In genomic region chr17:76219670-76220383, GRCh38 we compare ENCODE assay signal across 16 cellular contexts. TPM values are rescaled to one million over a fixed set of nuclear protein-coding genes. Genes with fewer than 3 reads are reported as not detected.
DNase-seq lines count a peak whose midpoint lies in the region; ATAC-seq lines count a peak whose summit lies in the region.
"Had no signal": no experiment of that assay in that cellular context is flagged by ENCODE, and none has a peak within 500 bp of the region (broad histone marks: within the 10 kb centered on the region; RNA-seq: fewer than 3 reads in every experiment).

No MANE protein-coding gene starts in this region.

- H3K4me1 Mint-ChIP-seq in activated CD8-positive, alpha-beta memory T cell treated with anti-CD3 and anti-CD28 coated beads, Interleukin-2, amount 10 ng/mL, durations not matched to agents 7 days and 5 days: peaks cover 36% of the 10 kb centered on the region
- peaks cover 27% of the 10 kb centered on the region for H3K4me1 Mint-ChIP-seq in stimulated activated naive CD8-positive, alpha-beta T cell treated with anti-CD3 and anti-CD28 coated beads, Interleukin-15, amount 100 ng/mL, for 72 hours
- H3K4me1 Mint-ChIP-seq in activated naive CD8-positive, alpha-beta T cell treated with anti-CD3 and anti-CD28 coated beads, Interleukin-2, amount 50 U/mL, for 24 hours: peaks cover 28% of the 10 kb centered on the region
- peaks cover 16% of the 10 kb centered on the region for H3K4me1 Mint-ChIP-seq in stimulated activated effector memory CD8-positive, alpha-beta T cell treated with anti-CD3 and anti-CD28 coated beads, Interleukin-12 subunit alpha, Interleukin-12 subunit beta, amount 100 ng/mL, for 72 hours

- H3K4me3 Mint-ChIP-seq in activated CD8-positive, alpha-beta memory T cell treated with anti-CD3 and anti-CD28 coated beads, Interleukin-2, amount 10 ng/mL, durations not matched to agents 7 days and 5 days: no peak overlapping the region
- peak overlapping the region in 1 of 2 donors; percentile 50 for H3K4me3 Mint-ChIP-seq in stimulated activated naive CD8-positive, alpha-beta T cell treated with anti-CD3 and anti-CD28 coated beads, Interleukin-15, amount 100 ng/mL, for 72 hours
- H3K4me3 Mint-ChIP-seq in activated naive CD8-positive, alpha-beta T cell treated with anti-CD3 and anti-CD28 coated beads, Interleukin-2, amount 50 U/mL, for 24 hours: peak overlapping the region; percentile 33
- H3K4me3 Mint-ChIP-seq in stimulated activated effector memory CD8-positive, alpha-beta T cell treated with anti-CD3 and anti-CD28 coated beads, Interleukin-12 subunit alpha, Interleukin-12 subunit beta, amount 100 ng/mL, for 72 hours: no peak overlapping the region
- H3K4me3 Mint-ChIP-seq: CD4-positive, CD25-positive, alpha-beta regulatory T cell had no signal

- CTCF ChIA-PET in activated CD8-positive, alpha-beta memory T cell treated with anti-CD3 and anti-CD28 coated beads, Interleukin-2, amount 10 ng/mL, durations not matched to agents 7 days and 5 days (lab: Charles Lee): interaction anchor here (0.5 to 1.0 kb wide), 3 partner anchors 9 to 312 kb away, joined by 3 read pairs; no protein-coding TSS in a partner anchor

- H3K27ac Mint-ChIP-seq in activated CD8-positive, alpha-beta memory T cell treated with anti-CD3 and anti-CD28 coated beads, Interleukin-2, amount 10 ng/mL, durations not matched to agents 7 days and 5 days: peak overlapping the region; percentile 24
- H3K27ac Mint-ChIP-seq in stimulated activated naive CD8-positive, alpha-beta T cell treated with anti-CD3 and anti-CD28 coated beads, Interleukin-15, amount 100 ng/mL, for 72 hours: peak overlapping the region in 1 of 2 donors; percentile 55
- no peak overlapping the region for H3K27ac Mint-ChIP-seq in activated naive CD8-positive, alpha-beta T cell treated with anti-CD3 and anti-CD28 coated beads, Interleukin-2, amount 50 U/mL, for 24 hours
- H3K27ac Mint-ChIP-seq in stimulated activated effector memory CD8-positive, alpha-beta T cell treated with anti-CD3 and anti-CD28 coated beads, Interleukin-12 subunit alpha, Interleukin-12 subunit beta, amount 100 ng/mL, for 72 hours: peak overlapping the region; percentile 60

- no peaks in the 10 kb centered on the region for H3K9me3 Mint-ChIP-seq in activated CD8-positive, alpha-beta memory T cell treated with anti-CD3 and anti-CD28 coated beads, Interleukin-2, amount 10 ng/mL, durations not matched to agents 7 days and 5 days (ENCODE audit: low read depth)
- peaks cover 0 to 4% of the 10 kb centered on the region in 2 donors for H3K9me3 Mint-ChIP-seq in stimulated activated naive CD8-positive, alpha-beta T cell treated with anti-CD3 and anti-CD28 coated beads, Interleukin-15, amount 100 ng/mL, for 72 hours
- no peaks in the 10 kb centered on the region for H3K9me3 Mint-ChIP-seq in activated naive CD8-positive, alpha-beta T cell treated with anti-CD3 and anti-CD28 coated beads, Interleukin-2, amount 50 U/mL, for 24 hours
- H3K9me3 Mint-ChIP-seq in stimulated activated effector memory CD8-positive, alpha-beta T cell treated with anti-CD3 and anti-CD28 coated beads, Interleukin-12 subunit alpha, Interleukin-12 subunit beta, amount 100 ng/mL, for 72 hours: no peaks in the 10 kb centered on the region

- DNase-seq in activated CD8-positive, alpha-beta memory T cell treated with anti-CD3 and anti-CD28 coated beads, Interleukin-2, amount 10 ng/mL, durations not matched to agents 7 days and 5 days: no peak
- DNase-seq in activated CD8-positive, alpha-beta memory T cell treated with anti-CD3 and anti-CD28 coated beads, Interleukin-2, amount 50 U/mL, for 48 hours: no peak
- no peak for DNase-seq in stimulated activated naive CD8-positive, alpha-beta T cell treated with anti-CD3 and anti-CD28 coated beads, Interleukin-15, amount 100 ng/mL, for 72 hours
- DNase-seq in stimulated activated naive CD8-positive, alpha-beta T cell treated with anti-CD3 and anti-CD28 coated beads, Interleukin-15, Interleukin-2, amounts not matched to agents 100 U/mL and 50 U/mL, for 24 hours: no peak
- DNase-seq in activated naive CD8-positive, alpha-beta T cell treated with anti-CD3 and anti-CD28 coated beads, Interleukin-2, amount 50 U/mL, for 24 hours: no peak
- no peak for DNase-seq in stimulated activated effector memory CD8-positive, alpha-beta T cell treated with anti-CD3 and anti-CD28 coated beads, Interleukin-12 subunit alpha, Interleukin-12 subunit beta, amount 100 ng/mL, for 72 hours (ENCODE audit: low spot score in 2 of 2)
- DNase-seq in cortex of kidney (lab: John Stamatoyannopoulos, UW): no peak
- DNase-seq: CD4-positive, CD25-positive, alpha-beta regulatory T cell; DMS79; GM23248; NCI-H1436 treated with DMSO at 0.1 percent for 48 hours; NCI-H2107; NCI-H69; PC-9 had no signal

- H3K36me3 Mint-ChIP-seq in activated CD8-positive, alpha-beta memory T cell treated with anti-CD3 and anti-CD28 coated beads, Interleukin-2, amount 10 ng/mL, durations not matched to agents 7 days and 5 days: peaks cover 36% of the 10 kb centered on the region
- peaks cover 6% of the 10 kb centered on the region for H3K36me3 Mint-ChIP-seq in activated naive CD8-positive, alpha-beta T cell treated with anti-CD3 and anti-CD28 coated beads, Interleukin-2, amount 50 U/mL, for 24 hours (ENCODE audit: low read depth)
- H3K36me3 Mint-ChIP-seq in stimulated activated effector memory CD8-positive, alpha-beta T cell treated with anti-CD3 and anti-CD28 coated beads, Interleukin-12 subunit alpha, Interleukin-12 subunit beta, amount 100 ng/mL, for 72 hours: no peaks in the 10 kb centered on the region

- ATAC-seq in activated CD8-positive, alpha-beta memory T cell treated with anti-CD3 and anti-CD28 coated beads, Interleukin-2, amount 10 ng/mL, durations not matched to agents 7 days and 5 days: no peak
- ATAC-seq in stimulated activated naive CD8-positive, alpha-beta T cell treated with anti-CD3 and anti-CD28 coated beads, Interleukin-15, amount 100 ng/mL, for 72 hours: peak; percentile 64
- no peak for ATAC-seq in stimulated activated naive CD8-positive, alpha-beta T cell treated with anti-CD3 and anti-CD28 coated beads, Interleukin-15, Interleukin-2, amounts not matched to agents 100 U/mL and 50 U/mL, for 24 hours
- ATAC-seq in activated naive CD8-positive, alpha-beta T cell treated with anti-CD3 and anti-CD28 coated beads, Interleukin-2, amount 50 U/mL, for 24 hours: no peak
- peak; percentile 57 for ATAC-seq in stimulated activated effector memory CD8-positive, alpha-beta T cell treated with anti-CD3 and anti-CD28 coated beads, Interleukin-12 subunit alpha, Interleukin-12 subunit beta, amount 100 ng/mL, for 72 hours
- no peak for ATAC-seq in HG03196 (IDR thresholded peaks at IDR 0.05; ENCODE audit: unreplicated experiment)
- ATAC-seq: A549 had no signal

- H3K27me3 Mint-ChIP-seq in activated CD8-positive, alpha-beta memory T cell treated with anti-CD3 and anti-CD28 coated beads, Interleukin-2, amount 10 ng/mL, durations not matched to agents 7 days and 5 days: no peaks in the 10 kb centered on the region
- H3K27me3 Mint-ChIP-seq in stimulated activated naive CD8-positive, alpha-beta T cell treated with anti-CD3 and anti-CD28 coated beads, Interleukin-15, amount 100 ng/mL, for 72 hours: no peaks in the 10 kb centered on the region
- no peaks in the 10 kb centered on the region for H3K27me3 Mint-ChIP-seq in activated naive CD8-positive, alpha-beta T cell treated with anti-CD3 and anti-CD28 coated beads, Interleukin-2, amount 50 U/mL, for 24 hours
- H3K27me3 Mint-ChIP-seq: CD4-positive, CD25-positive, alpha-beta regulatory T cell had no signal

RNA-seq across cellular contexts. Expression of gene RNF157, which starts 20.5 kb away (rescaled TPM):
- total RNA-seq in activated CD8-positive, alpha-beta memory T cell treated with anti-CD3 and anti-CD28 coated beads, Interleukin-2, amount 10 ng/mL, durations not matched to agents 7 days and 5 days: 100 to 1,000 TPM in 1 of 2 experiments, 10 to 100 TPM in 1; 73.0 to 148 TPM

RNA-seq across cellular contexts. Expression of gene UBALD2, which starts 45.3 kb away (rescaled TPM):
- 100 to 1,000 TPM; 260 to 406 TPM for total RNA-seq in activated CD8-positive, alpha-beta memory T cell treated with anti-CD3 and anti-CD28 coated beads, Interleukin-2, amount 10 ng/mL, durations not matched to agents 7 days and 5 days

Comparison
In these comparisons a context has a peak if more than half of its experiments do, and no peak if none do; other contexts are left out.
1. ATAC-seq: peak in stimulated activated naive CD8-positive, alpha-beta T cell treated with anti-CD3 and anti-CD28 coated beads, Interleukin-15, amount 100 ng/mL, for 72 hours (single experiment) and stimulated activated effector memory CD8-positive, alpha-beta T cell treated with anti-CD3 and anti-CD28 coated beads, Interleukin-12 subunit alpha, Interleukin-12 subunit beta, amount 100 ng/mL, for 72 hours (single experiment); none in activated CD8-positive, alpha-beta memory T cell treated with anti-CD3 and anti-CD28 coated beads, Interleukin-2, amount 10 ng/mL, durations not matched to agents 7 days and 5 days (single experiment), stimulated activated naive CD8-positive, alpha-beta T cell treated with anti-CD3 and anti-CD28 coated beads, Interleukin-15, Interleukin-2, amounts not matched to agents 100 U/mL and 50 U/mL, for 24 hours (single experiment), activated naive CD8-positive, alpha-beta T cell treated with anti-CD3 and anti-CD28 coated beads, Interleukin-2, amount 50 U/mL, for 24 hours (single experiment) and HG03196 (single experiment).